ENCODE assay signal across 1 cellular context in the genomic region with DNA sequence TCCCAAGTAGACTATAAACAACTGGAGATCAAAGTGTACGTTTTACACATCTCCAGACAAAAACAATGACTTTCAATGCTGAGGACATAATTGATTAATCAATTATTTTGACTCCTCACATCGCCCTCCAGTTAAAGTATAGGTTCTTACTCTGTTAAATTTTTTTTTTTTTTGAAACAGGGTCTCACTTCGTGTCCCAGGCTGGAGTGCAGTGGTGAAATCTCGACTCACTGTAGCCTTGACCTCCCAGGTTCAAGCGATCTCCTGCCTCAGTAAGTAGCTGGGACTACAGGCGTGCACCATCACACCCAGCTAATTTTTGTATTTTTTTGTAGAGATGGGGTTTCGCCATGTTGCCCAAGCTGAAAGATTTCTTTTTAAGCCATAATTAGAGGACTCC.
TF ChIP-seq lines count a peak whose summit lies in the region.

No MANE protein-coding gene starts in this region.

TF ChIP-seq in WTC11, 78 proteins besides CTCF, POLR2A, EP300 and RAD21 (continued from another document):
- TF ChIP-seq, protein P1, sequence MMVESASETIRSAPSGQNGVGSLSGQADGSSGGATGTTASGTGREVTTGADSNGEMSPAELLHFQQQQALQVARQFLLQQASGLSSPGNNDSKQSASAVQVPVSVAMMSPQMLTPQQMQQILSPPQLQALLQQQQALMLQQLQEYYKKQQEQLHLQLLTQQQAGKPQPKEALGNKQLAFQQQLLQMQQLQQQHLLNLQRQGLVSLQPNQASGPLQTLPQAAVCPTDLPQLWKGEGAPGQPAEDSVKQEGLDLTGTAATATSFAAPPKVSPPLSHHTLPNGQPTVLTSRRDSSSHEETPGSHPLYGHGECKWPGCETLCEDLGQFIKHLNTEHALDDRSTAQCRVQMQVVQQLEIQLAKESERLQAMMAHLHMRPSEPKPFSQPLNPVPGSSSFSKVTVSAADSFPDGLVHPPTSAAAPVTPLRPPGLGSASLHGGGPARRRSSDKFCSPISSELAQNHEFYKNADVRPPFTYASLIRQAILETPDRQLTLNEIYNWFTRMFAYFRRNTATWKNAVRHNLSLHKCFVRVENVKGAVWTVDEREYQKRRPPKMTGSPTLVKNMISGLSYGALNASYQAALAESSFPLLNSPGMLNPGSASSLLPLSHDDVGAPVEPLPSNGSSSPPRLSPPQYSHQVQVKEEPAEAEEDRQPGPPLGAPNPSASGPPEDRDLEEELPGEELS (CRISPR knock-in tag; IDR thresholded peaks at IDR 0.05), result no peak
- TF ChIP-seq TCF7 (CRISPR knock-in tag; IDR thresholded peaks at IDR 0.05; ENCODE audit: low read depth) (no peak), FOXJ3 (CRISPR knock-in tag; IDR thresholded peaks at IDR 0.05; ENCODE audit: borderline replicate concordance) (no peak), TEAD4 (CRISPR knock-in tag; IDR thresholded peaks at IDR 0.05) (no peak), ELF4 (CRISPR knock-in tag; IDR thresholded peaks at IDR 0.05; ENCODE audit: low read depth) (no peak), SP1 (CRISPR knock-in tag; conservative IDR thresholded peaks at IDR 0.05) (no peak), ZNF671 (CRISPR knock-in tag; IDR thresholded peaks at IDR 0.05) (no peak), SMAD4 (CRISPR knock-in tag; IDR thresholded peaks at IDR 0.05) (no peak), ESRRA (CRISPR knock-in tag; IDR thresholded peaks at IDR 0.05; ENCODE audit: borderline replicate concordance) (no peak), FOXP1 (CRISPR knock-in tag; IDR thresholded peaks at IDR 0.05; ENCODE audit: borderline replicate concordance) (no peak), IRF2 (CRISPR knock-in tag; IDR thresholded peaks at IDR 0.05; ENCODE audit: borderline replicate concordance, low read depth) (no peak), NFYB (CRISPR knock-in tag; conservative IDR thresholded peaks at IDR 0.05; ENCODE audit: low read depth) (no peak), ZNF396 (CRISPR knock-in tag; IDR thresholded peaks at IDR 0.05; ENCODE audit: borderline replicate concordance) (no peak)
- TF ChIP-seq, protein P2, sequence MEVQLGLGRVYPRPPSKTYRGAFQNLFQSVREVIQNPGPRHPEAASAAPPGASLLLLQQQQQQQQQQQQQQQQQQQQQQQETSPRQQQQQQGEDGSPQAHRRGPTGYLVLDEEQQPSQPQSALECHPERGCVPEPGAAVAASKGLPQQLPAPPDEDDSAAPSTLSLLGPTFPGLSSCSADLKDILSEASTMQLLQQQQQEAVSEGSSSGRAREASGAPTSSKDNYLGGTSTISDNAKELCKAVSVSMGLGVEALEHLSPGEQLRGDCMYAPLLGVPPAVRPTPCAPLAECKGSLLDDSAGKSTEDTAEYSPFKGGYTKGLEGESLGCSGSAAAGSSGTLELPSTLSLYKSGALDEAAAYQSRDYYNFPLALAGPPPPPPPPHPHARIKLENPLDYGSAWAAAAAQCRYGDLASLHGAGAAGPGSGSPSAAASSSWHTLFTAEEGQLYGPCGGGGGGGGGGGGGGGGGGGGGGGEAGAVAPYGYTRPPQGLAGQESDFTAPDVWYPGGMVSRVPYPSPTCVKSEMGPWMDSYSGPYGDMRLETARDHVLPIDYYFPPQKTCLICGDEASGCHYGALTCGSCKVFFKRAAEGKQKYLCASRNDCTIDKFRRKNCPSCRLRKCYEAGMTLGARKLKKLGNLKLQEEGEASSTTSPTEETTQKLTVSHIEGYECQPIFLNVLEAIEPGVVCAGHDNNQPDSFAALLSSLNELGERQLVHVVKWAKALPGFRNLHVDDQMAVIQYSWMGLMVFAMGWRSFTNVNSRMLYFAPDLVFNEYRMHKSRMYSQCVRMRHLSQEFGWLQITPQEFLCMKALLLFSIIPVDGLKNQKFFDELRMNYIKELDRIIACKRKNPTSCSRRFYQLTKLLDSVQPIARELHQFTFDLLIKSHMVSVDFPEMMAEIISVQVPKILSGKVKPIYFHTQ (CRISPR knock-in tag; IDR thresholded peaks at IDR 0.05), result no peak
- TF ChIP-seq, protein P3, sequence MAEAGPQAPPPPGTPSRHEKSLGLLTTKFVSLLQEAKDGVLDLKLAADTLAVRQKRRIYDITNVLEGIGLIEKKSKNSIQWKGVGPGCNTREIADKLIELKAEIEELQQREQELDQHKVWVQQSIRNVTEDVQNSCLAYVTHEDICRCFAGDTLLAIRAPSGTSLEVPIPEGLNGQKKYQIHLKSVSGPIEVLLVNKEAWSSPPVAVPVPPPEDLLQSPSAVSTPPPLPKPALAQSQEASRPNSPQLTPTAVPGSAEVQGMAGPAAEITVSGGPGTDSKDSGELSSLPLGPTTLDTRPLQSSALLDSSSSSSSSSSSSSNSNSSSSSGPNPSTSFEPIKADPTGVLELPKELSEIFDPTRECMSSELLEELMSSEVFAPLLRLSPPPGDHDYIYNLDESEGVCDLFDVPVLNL (CRISPR knock-in tag; IDR thresholded peaks at IDR 0.05; ENCODE audit: borderline replicate concordance, low read depth), result no peak
- TF ChIP-seq, protein P4, sequence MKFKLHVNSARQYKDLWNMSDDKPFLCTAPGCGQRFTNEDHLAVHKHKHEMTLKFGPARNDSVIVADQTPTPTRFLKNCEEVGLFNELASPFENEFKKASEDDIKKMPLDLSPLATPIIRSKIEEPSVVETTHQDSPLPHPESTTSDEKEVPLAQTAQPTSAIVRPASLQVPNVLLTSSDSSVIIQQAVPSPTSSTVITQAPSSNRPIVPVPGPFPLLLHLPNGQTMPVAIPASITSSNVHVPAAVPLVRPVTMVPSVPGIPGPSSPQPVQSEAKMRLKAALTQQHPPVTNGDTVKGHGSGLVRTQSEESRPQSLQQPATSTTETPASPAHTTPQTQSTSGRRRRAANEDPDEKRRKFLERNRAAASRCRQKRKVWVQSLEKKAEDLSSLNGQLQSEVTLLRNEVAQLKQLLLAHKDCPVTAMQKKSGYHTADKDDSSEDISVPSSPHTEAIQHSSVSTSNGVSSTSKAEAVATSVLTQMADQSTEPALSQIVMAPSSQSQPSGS (CRISPR knock-in tag; IDR thresholded peaks at IDR 0.05; ENCODE audit: borderline replicate concordance, low read depth), result no peak
- TF ChIP-seq, protein P5, sequence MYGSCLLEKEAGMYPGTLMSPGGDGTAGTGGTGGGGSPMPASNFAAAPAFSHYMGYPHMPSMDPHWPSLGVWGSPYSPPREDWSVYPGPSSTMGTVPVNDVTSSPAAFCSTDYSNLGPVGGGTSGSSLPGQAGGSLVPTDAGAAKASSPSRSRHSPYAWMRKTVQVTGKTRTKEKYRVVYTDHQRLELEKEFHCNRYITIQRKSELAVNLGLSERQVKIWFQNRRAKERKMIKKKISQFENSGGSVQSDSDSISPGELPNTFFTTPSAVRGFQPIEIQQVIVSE (CRISPR knock-in tag; IDR thresholded peaks at IDR 0.05; ENCODE audit: borderline replicate concordance), result no peak
